In the genomic region with DNA sequence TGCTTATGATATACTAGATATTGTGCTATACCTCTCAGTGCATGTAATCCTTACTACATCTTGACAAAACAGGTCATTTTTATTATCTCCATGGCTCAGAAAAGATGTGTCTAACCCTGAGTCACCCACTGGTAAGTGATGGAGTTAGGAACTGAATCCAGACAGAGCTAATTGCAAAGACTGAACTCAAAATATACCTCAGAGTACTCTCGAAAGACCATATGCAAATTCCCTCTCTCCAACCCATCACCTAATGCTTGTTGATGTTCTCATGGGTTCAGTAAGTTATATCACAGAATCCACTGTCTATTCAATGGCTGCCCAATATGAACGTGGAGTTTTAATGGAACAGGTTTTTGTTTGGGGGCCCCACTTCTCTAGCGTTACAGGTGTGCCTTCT, we compare ENCODE assay signal across 24 cellular contexts.
"Had no signal": no experiment of that assay in that cellular context is flagged by ENCODE, and none has a peak within 500 bp of the region (broad histone marks: within the 10 kb centered on the region; RNA-seq: fewer than 3 reads in every experiment).

No MANE protein-coding gene starts in this region.

- ATAC-seq: effector memory CD8-positive, alpha-beta T cell; esophagus mucosa; foreskin keratinocyte; gastrocnemius medialis; gastroesophageal sphincter; heart left ventricle; heart right ventricle had no signal

- H3K4me3 ChIP-seq: colonic mucosa, coronary artery, dorsolateral prefrontal cortex, esophagus muscularis mucosa, esophagus squamous epithelium, gastrocnemius medialis, gastroesophageal sphincter, heart left ventricle, heart right ventricle had no signal

- H3K27ac ChIP-seq: colonic mucosa, coronary artery, dorsolateral prefrontal cortex, epithelial cell of prostate, esophagus muscularis mucosa, esophagus squamous epithelium, foreskin keratinocyte, gastrocnemius medialis, gastroesophageal sphincter, heart left ventricle, heart right ventricle had no signal

- H3K9me3 ChIP-seq: colonic mucosa, gastrocnemius medialis, gastroesophageal sphincter had no signal

- H3K36me3 ChIP-seq: colonic mucosa, esophagus muscularis mucosa, esophagus squamous epithelium, gastrocnemius medialis, gastroesophageal sphincter, heart left ventricle, heart right ventricle had no signal

- H3K27me3 ChIP-seq: colonic mucosa, dorsolateral prefrontal cortex, esophagus muscularis mucosa, esophagus squamous epithelium, foreskin keratinocyte, gastrocnemius medialis, gastroesophageal sphincter, heart left ventricle, heart right ventricle had no signal

- DNase-seq: colonic mucosa; cortex of kidney; dermis blood vessel endothelial cell; dorsolateral prefrontal cortex; effector CD4-positive, alpha-beta T cell; effector CD8-positive, alpha-beta T cell; effector memory CD4-positive, alpha-beta T cell; effector memory CD8-positive, alpha-beta T cell; endodermal cell; erythroblast; esophagus squamous epithelium; foreskin fibroblast; foreskin keratinocyte; foreskin melanocyte; gastrocnemius medialis; glutamatergic neuron; head of caudate nucleus; heart left ventricle; heart right ventricle had no signal

- H3K4me1 ChIP-seq: colonic mucosa, esophagus muscularis mucosa, esophagus squamous epithelium, foreskin keratinocyte, gastrocnemius medialis, gastroesophageal sphincter, heart left ventricle, heart right ventricle had no signal
